In the genomic region with DNA sequence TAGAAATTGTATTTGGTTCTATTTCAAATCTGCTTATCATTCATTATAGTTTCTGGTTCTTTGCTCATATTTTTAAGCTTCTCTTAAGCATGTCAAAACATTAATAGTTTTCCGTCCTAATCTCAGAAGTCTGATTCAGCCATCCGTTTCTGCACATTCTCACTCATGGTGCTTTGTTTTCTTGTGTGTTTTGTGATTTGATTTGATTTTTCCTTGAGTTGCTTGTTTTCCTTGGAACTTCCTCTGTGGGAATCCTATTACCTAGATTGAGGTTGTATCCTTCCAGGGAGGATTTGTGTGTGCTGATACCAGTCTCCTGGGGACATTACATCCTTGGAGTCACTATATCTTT, we compare ENCODE assay signal across 13 cellular contexts. TPM values are rescaled to one million over a fixed set of nuclear protein-coding genes. Genes with fewer than 3 reads are reported as not detected.
DNase-seq lines count a peak whose midpoint lies in the region; ATAC-seq, FAIRE-seq and TF ChIP-seq lines count a peak whose summit lies in the region.
"Had no signal": no experiment of that assay in that cellular context is flagged by ENCODE, and none has a peak within 500 bp of the region (broad histone marks: within the 10 kb centered on the region; RNA-seq: fewer than 3 reads in every experiment).

No MANE protein-coding gene starts in this region.

- no peak for TF ChIP-seq CTCF in D721Med (IDR thresholded peaks at IDR 0.05; ENCODE audit: insufficient read depth, missing control alignments)
- TF ChIP-seq CTCF in K562 (IDR thresholded peaks at IDR 0.05 in 2 of 3, conservative IDR thresholded peaks at IDR 0.05 in 1 of 3; ENCODE audit: insufficient read depth in 2 of 3, low read depth in 1 of 3, low read length in 3 of 3), result no peak
- TF ChIP-seq CTCF in mesothelial cell of epicardium (IDR thresholded peaks at IDR 0.05; ENCODE audit: unreplicated experiment), result no peak

- H3K4me3 Mint-ChIP-seq in mesothelial cell of epicardium, result no peak overlapping the region

- H2AFZ ChIP-seq in K562 (ENCODE audit: low read depth, low read length), result no peak overlapping the region

- in situ Hi-C loops in K562 (cut with MboI), result no loop called here

- H3K36me3 ChIP-seq in K562 (ENCODE audit: control insufficient read depth, insufficient read depth, low read length), result peaks cover 55% of the 10 kb centered on the region
- H3K36me3 ChIP-seq: ascending aorta, right atrium auricular region had no signal

- H3K27me3 Mint-ChIP-seq in mesothelial cell of epicardium (ENCODE audit: low read depth), result no peaks in the 10 kb centered on the region
- H3K27me3 Mint-ChIP-seq: T-cell had no signal

- peaks cover 2% of the 10 kb centered on the region; the same call in 1 of the 2 replicates for H3K9me3 ChIP-seq in K562 (replicated peaks; ENCODE audit: control insufficient read depth, insufficient read depth, low read depth, low read length)
- H3K9me3 ChIP-seq: ascending aorta, right atrium auricular region had no signal

- CTCF ChIA-PET in K562 (lab: Yijun Ruan, JAX; ENCODE audit: low intra/inter-chr PET ratio), result no interaction called here

- H3K4me1 ChIP-seq in K562 (replicated peaks in 1 of 2; ENCODE audit: control insufficient read depth in 2 of 2, insufficient read depth in 2 of 2, low read length in 2 of 2), result peaks cover 19 to 43% of the 10 kb centered on the region in 2 experiments

- no peaks in the 10 kb centered on the region for H3K9me1 ChIP-seq in K562 (ENCODE audit: control insufficient read depth, insufficient read depth, low read length)

- H3K9ac ChIP-seq in K562 (ENCODE audit: insufficient read depth in 1 of 2, low read depth in 2 of 2, low read length in 2 of 2), result no peak overlapping the region

- H3K27ac ChIP-seq in K562 (ENCODE audit: extremely low read depth, low read depth, low read length), result no peak overlapping the region
- H3K27ac ChIP-seq: ascending aorta, heart left ventricle, right atrium auricular region had no signal

- intact Hi-C loops in K562 (cut with micrococcal nuclease), result no loop called here

- peak overlapping the region; percentile 3 for H3K27ac Mint-ChIP-seq in mesothelial cell of epicardium

- DNase-seq in D721Med (ENCODE audit: insufficient read length, low spot score), result no peak
- DNase-seq in K562 (ENCODE audit: extremely low read depth in 1 of 4, low spot score in 3 of 4), result no peak
- DNase-seq in mesothelial cell of epicardium (ENCODE audit: low spot score in 2 of 2, unreplicated experiment in 2 of 2), result no peak
- DNase-seq in HuH-7.5 (ENCODE audit: low spot score), result no peak
- no peak for DNase-seq in OCI-M1 (lab: John Stamatoyannopoulos, UW)
- no peak for DNase-seq in inferior parietal cortex (ENCODE audit: extremely low spot score)
- no peak for DNase-seq in SIG-M5 (lab: John Stamatoyannopoulos, UW)
- DNase-seq: T-cell had no signal

- peaks cover 92% of the 10 kb centered on the region for H3K79me2 ChIP-seq in K562 (ENCODE audit: control insufficient read depth, insufficient read depth, low read length)

- H4K20me1 ChIP-seq in K562 (replicated peaks; ENCODE audit: control insufficient read depth, insufficient read depth, low read length), result peaks cover 11% of the 10 kb centered on the region

- peaks cover 17% of the 10 kb centered on the region for H3K36me3 Mint-ChIP-seq in mesothelial cell of epicardium

- peak; percentile 91 for FAIRE-seq in D721Med (lab: Jason Lieb, UNC)
- FAIRE-seq in K562 (lab: Jason Lieb, UNC), result no peak
- FAIRE-seq: endometrium had no signal

- WGBS in K562 (ENCODE audit: insufficient coverage, low coverage, missing lambda C conversion rate), result 76% methylated on average over 2 of the region's 2 CpGs

- peaks cover 39% of the 10 kb centered on the region for H3K4me1 Mint-ChIP-seq in mesothelial cell of epicardium

- ATAC-seq in HG02943 (IDR thresholded peaks at IDR 0.05; ENCODE audit: low read depth, unreplicated experiment) (peak; percentile 21), K562 (no peak)

- TF ChIP-seq EP300 in K562 (IDR thresholded peaks at IDR 0.05; ENCODE audit: low read length), result no peak

- no peaks in the 10 kb centered on the region for H3K27me3 ChIP-seq in K562 (ENCODE audit: control insufficient read depth in 2 of 2, insufficient read depth in 2 of 2, low read length in 2 of 2)
- H3K27me3 ChIP-seq: ascending aorta, heart left ventricle, right atrium auricular region had no signal

- POLR2A ChIA-PET in K562 (lab: Yijun Ruan, JAX), result interaction anchor here (0.7 to 14.5 kb wide), 3 partner anchors 7 to 123 kb away, joined by 3 to 149 read pairs (median 11); no protein-coding TSS in a partner anchor

- H3K4me2 ChIP-seq in K562 (ENCODE audit: insufficient read depth, low read length), result peak overlapping the region; percentile 19; the same call in 1 of the 2 replicates

- H3K9me3 Mint-ChIP-seq in mesothelial cell of epicardium, result peaks cover 6% of the 10 kb centered on the region
- H3K9me3 Mint-ChIP-seq: T-cell had no signal

- no TSS peak for BruUV-seq in K562 (replicated peaks; lab: Mats Ljungman, UMichigan)

- no peak for TF ChIP-seq POLR2A in K562 (conservative IDR thresholded peaks at IDR 0.05)

- no peak for TF ChIP-seq RAD21 in K562 (CRISPR knock-in tag; conservative IDR thresholded peaks at IDR 0.05 in 1 of 2, IDR thresholded peaks at IDR 0.05 in 1 of 2)

- no peak overlapping the region for H3K4me3 ChIP-seq in K562
- H3K4me3 ChIP-seq: ascending aorta, heart left ventricle, right atrium auricular region had no signal

TF ChIP-seq in K562, 482 proteins besides CTCF, POLR2A, EP300 and RAD21 (continues in another document):
- TF ChIP-seq, protein P1, sequence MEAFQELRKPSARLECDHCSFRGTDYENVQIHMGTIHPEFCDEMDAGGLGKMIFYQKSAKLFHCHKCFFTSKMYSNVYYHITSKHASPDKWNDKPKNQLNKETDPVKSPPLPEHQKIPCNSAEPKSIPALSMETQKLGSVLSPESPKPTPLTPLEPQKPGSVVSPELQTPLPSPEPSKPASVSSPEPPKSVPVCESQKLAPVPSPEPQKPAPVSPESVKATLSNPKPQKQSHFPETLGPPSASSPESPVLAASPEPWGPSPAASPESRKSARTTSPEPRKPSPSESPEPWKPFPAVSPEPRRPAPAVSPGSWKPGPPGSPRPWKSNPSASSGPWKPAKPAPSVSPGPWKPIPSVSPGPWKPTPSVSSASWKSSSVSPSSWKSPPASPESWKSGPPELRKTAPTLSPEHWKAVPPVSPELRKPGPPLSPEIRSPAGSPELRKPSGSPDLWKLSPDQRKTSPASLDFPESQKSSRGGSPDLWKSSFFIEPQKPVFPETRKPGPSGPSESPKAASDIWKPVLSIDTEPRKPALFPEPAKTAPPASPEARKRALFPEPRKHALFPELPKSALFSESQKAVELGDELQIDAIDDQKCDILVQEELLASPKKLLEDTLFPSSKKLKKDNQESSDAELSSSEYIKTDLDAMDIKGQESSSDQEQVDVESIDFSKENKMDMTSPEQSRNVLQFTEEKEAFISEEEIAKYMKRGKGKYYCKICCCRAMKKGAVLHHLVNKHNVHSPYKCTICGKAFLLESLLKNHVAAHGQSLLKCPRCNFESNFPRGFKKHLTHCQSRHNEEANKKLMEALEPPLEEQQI (IDR thresholded peaks at IDR 0.05), result no peak
- peak; percentile 49; the same call in 1 of the 2 replicates for TF ChIP-seq ZNF316 (IDR thresholded peaks at IDR 0.05)
- TF ChIP-seq ZNF41 (CRISPR knock-in tag; conservative IDR thresholded peaks at IDR 0.05), result peak; percentile 95
- no peak for TF ChIP-seq ZC3H4 (CRISPR knock-in tag; IDR thresholded peaks at IDR 0.05; ENCODE audit: borderline replicate concordance)
- TF ChIP-seq, protein P2, sequence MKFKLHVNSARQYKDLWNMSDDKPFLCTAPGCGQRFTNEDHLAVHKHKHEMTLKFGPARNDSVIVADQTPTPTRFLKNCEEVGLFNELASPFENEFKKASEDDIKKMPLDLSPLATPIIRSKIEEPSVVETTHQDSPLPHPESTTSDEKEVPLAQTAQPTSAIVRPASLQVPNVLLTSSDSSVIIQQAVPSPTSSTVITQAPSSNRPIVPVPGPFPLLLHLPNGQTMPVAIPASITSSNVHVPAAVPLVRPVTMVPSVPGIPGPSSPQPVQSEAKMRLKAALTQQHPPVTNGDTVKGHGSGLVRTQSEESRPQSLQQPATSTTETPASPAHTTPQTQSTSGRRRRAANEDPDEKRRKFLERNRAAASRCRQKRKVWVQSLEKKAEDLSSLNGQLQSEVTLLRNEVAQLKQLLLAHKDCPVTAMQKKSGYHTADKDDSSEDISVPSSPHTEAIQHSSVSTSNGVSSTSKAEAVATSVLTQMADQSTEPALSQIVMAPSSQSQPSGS (CRISPR knock-in tag; IDR thresholded peaks at IDR 0.05), result no peak
- TF ChIP-seq SETDB1 (IDR thresholded peaks at IDR 0.05; ENCODE audit: low read length), result no peak

RNA-seq across cellular contexts. Expression of gene SNX9, which starts 7.9 kb away (rescaled TPM):
- 38.7 and 52.0 TPM in 2 replicates for total RNA-seq in K562 (2011; cell fraction: chromatin; rRNA removed; ENCODE audit: low replicate concordance)
- 23.3 and 24.7 TPM in 2 replicates for total RNA-seq in K562 (2011; cell fraction: nucleolus; rRNA removed)
- total RNA-seq in K562 (2011; cell fraction: nucleoplasm; rRNA removed), result 28.7 and 31.5 TPM in 2 replicates
- total RNA-seq in K562 (2014; rRNA removed), result 57.1 and 64.3 TPM in 2 replicates
- total RNA-seq in K562 (2014; rRNA removed; fragmentation: Illumina TruSeq; extraction: Trizol), result 52.8 and 59.8 TPM in 2 replicates
- total RNA-seq in K562 (2015; rRNA removed; fragmentation: Illumina TruSeq; extraction: Trizol), result 45.2 and 48.1 TPM in 2 replicates
- total RNA-seq in K562 (2021), result 66.8 and 72.2 TPM in 2 replicates
- 63.6 and 80.2 TPM in 2 replicates for polyA plus RNA-seq in K562 (2011; rRNA removed)
- 35.7 and 42.0 TPM in 2 replicates for polyA plus RNA-seq in K562 (2011; cell fraction: cytosol; rRNA removed)
- 56.0 and 61.8 TPM in 2 replicates for polyA plus RNA-seq in K562 (2011; cell fraction: nucleus; rRNA removed)
- polyA plus RNA-seq in K562 (2012), result 38.3 and 43.4 TPM in 2 replicates
- polyA plus RNA-seq in K562 (2014; fragmentation: Illumina TruSeq; extraction: Trizol), result 79.5 and 81.7 TPM in 2 replicates
- 1 to 10 TPM; 6.0 to 7.3 TPM for polyA plus RNA-seq in K562 (2014; fragmentation: Nextera tagmentation; extraction: Ambion mirVana)
- polyA plus RNA-seq in K562 (2014; rRNA removed), result 61.3 and 70.0 TPM in 2 replicates
- 59.7 and 63.7 TPM in 2 replicates for polyA minus RNA-seq in K562 (2011; rRNA and poly(A)+ RNA removed)
- polyA minus RNA-seq in K562 (2011; cell fraction: cytosol; rRNA and poly(A)+ RNA removed), result 28.7 and 35.8 TPM in 2 replicates
- polyA minus RNA-seq in K562 (2011; cell fraction: nucleus; rRNA and poly(A)+ RNA removed), result 21.7 and 34.3 TPM in 2 replicates
- 22.8 to 24.0 TPM (median 23.1 TPM) in 3 replicates for total RNA-seq in mesothelial cell of epicardium
